14 cellular contexts compared by ENCODE assay signal in genomic region chr12:64695550-64695949, GRCh38.
DNase-seq lines count a peak whose midpoint lies in the region; ATAC-seq and TF ChIP-seq lines count a peak whose summit lies in the region.
"Had no signal": no experiment of that assay in that cellular context is flagged by ENCODE, and none has a peak within 500 bp of the region (broad histone marks: within the 10 kb centered on the region; RNA-seq: fewer than 3 reads in every experiment).

No MANE protein-coding gene starts in this region.

- H3K27ac ChIP-seq in cardiac muscle cell = peak overlapping the region; percentile 61
- H3K27ac ChIP-seq in naive thymus-derived CD4-positive, alpha-beta T cell (ENCODE audit: low read depth, low read length) = peak overlapping the region; percentile 42
- no peak overlapping the region for H3K27ac ChIP-seq in prostate gland
- H3K27ac ChIP-seq: dorsolateral prefrontal cortex, neural progenitor cell had no signal

- DNase-seq in cardiac muscle cell (ENCODE audit: low read depth in 1 of 2, low spot score in 1 of 2) = no peak
- DNase-seq in Right ventricle myocardium superior = no peak
- no peak for DNase-seq in activated CD8-positive, alpha-beta T cell treated with anti-CD3 and anti-CD28 coated beads, Interleukin-2, amount 10 ng/mL, durations not matched to agents 7 days and 5 days
- DNase-seq in naive thymus-derived CD4-positive, alpha-beta T cell = no peak
- no peak for DNase-seq in GM13977 (ENCODE audit: low spot score)
- no peak for DNase-seq in prostate gland (ENCODE audit: low spot score)
- DNase-seq in kidney glomerular epithelial cell (lab: John Stamatoyannopoulos, UW) = no peak
- DNase-seq: activated T-cell treated with anti-CD3 and anti-CD28 coated beads, Interleukin-2, amount 50 U/mL, for 4 hours; DND-41; dorsolateral prefrontal cortex; NCI-H1436; stimulated activated CD4-positive, alpha-beta T cell treated with anti-CD3 and anti-CD28 coated beads, Interleukin-4, amount 100 ng/mL, for 24 hours had no signal

- H3K9me3 ChIP-seq in cardiac muscle cell (ENCODE audit: low read depth) (no peaks in the 10 kb centered on the region), prostate gland (no peaks in the 10 kb centered on the region)
- H3K9me3 ChIP-seq in naive thymus-derived CD4-positive, alpha-beta T cell (ENCODE audit: control insufficient read depth in 2 of 3, low read length in 3 of 3) = no peaks in the 10 kb centered on the region

- H3K27me3 Mint-ChIP-seq in activated CD8-positive, alpha-beta T cell treated with anti-CD3 and anti-CD28 coated beads, Interleukin-2, amount 10 ng/mL, durations not matched to agents 7 days and 5 days (ENCODE audit: low read depth) = no peaks in the 10 kb centered on the region
- H3K27me3 Mint-ChIP-seq in naive thymus-derived CD4-positive, alpha-beta T cell = no peaks in the 10 kb centered on the region

- H3K4me3 ChIP-seq in cardiac muscle cell (no peak overlapping the region), prostate gland (no peak overlapping the region)
- H3K4me3 ChIP-seq in naive thymus-derived CD4-positive, alpha-beta T cell (ENCODE audit: low read length) = no peak overlapping the region
- H3K4me3 ChIP-seq: dorsolateral prefrontal cortex, neural progenitor cell had no signal

- in situ Hi-C loops in GM13977 (cut with MboI; ENCODE audit: low pct_unique_long_range_greater_than_20kb, low sequenced_read_pairs, unreplicated experiment) = no loop called here

- TF ChIP-seq POLR2A in prostate gland (IDR thresholded peaks at IDR 0.05) = no peak

- CTCF ChIA-PET in activated CD8-positive, alpha-beta T cell treated with anti-CD3 and anti-CD28 coated beads, Interleukin-2, amount 10 ng/mL, durations not matched to agents 7 days and 5 days (lab: Charles Lee) = interaction anchor here (1.8 to 6.5 kb wide), 6 partner anchors 12 to 148 kb away, joined by 5 to 113 read pairs (median 70); partner anchors contain the start of gene RASSF3
- CTCF ChIA-PET in naive thymus-derived CD4-positive, alpha-beta T cell (lab: Charles Lee) = interaction anchor here (0.6 to 8.1 kb wide), 10 partner anchors 12 to 147 kb away, joined by 3 to 131 read pairs (median 6); no protein-coding TSS in a partner anchor

- H3K36me3 ChIP-seq in cardiac muscle cell = no peaks in the 10 kb centered on the region
- H3K36me3 ChIP-seq in naive thymus-derived CD4-positive, alpha-beta T cell (ENCODE audit: control insufficient read depth in 2 of 3, insufficient read depth in 3 of 3, low read length in 3 of 3) = peaks cover 13 to 38% (median 31%) of the 10 kb centered on the region in 3 experiments
- H3K36me3 ChIP-seq in prostate gland = no peaks in the 10 kb centered on the region
- H3K36me3 ChIP-seq: neural progenitor cell had no signal

- no peak overlapping the region for H3K4me3 Mint-ChIP-seq in activated CD8-positive, alpha-beta T cell treated with anti-CD3 and anti-CD28 coated beads, Interleukin-2, amount 10 ng/mL, durations not matched to agents 7 days and 5 days
- peak overlapping the region in 8 of 10 donors; percentile 1 to 73 (median 25) for H3K4me3 Mint-ChIP-seq in naive thymus-derived CD4-positive, alpha-beta T cell
- H3K4me3 Mint-ChIP-seq: neural progenitor cell had no signal

- H3K27me3 ChIP-seq in cardiac muscle cell = no peaks in the 10 kb centered on the region
- no peaks in the 10 kb centered on the region for H3K27me3 ChIP-seq in naive thymus-derived CD4-positive, alpha-beta T cell (ENCODE audit: control insufficient read depth in 2 of 2, insufficient read depth in 2 of 2, low read length in 2 of 2)
- H3K27me3 ChIP-seq in prostate gland (replicated peaks; ENCODE audit: insufficient read depth) = no peaks in the 10 kb centered on the region
- H3K27me3 ChIP-seq: dorsolateral prefrontal cortex, neural progenitor cell had no signal

- H3K4me1 Mint-ChIP-seq in activated CD8-positive, alpha-beta T cell treated with anti-CD3 and anti-CD28 coated beads, Interleukin-2, amount 10 ng/mL, durations not matched to agents 7 days and 5 days (ENCODE audit: low read depth) = peaks cover 59% of the 10 kb centered on the region
- peaks cover 53 to 82% (median 76%) of the 10 kb centered on the region in 7 donors for H3K4me1 Mint-ChIP-seq in naive thymus-derived CD4-positive, alpha-beta T cell

- TF ChIP-seq CTCF in cardiac muscle cell (IDR thresholded peaks at IDR 0.05; ENCODE audit: low read depth, low read length) (no peak), GM13977 (IDR thresholded peaks at IDR 0.05; ENCODE audit: extremely low read depth, insufficient read depth, missing control alignments) (no peak), prostate gland (IDR thresholded peaks at IDR 0.05) (no peak)

- POLR2A ChIA-PET in activated CD8-positive, alpha-beta T cell treated with anti-CD3 and anti-CD28 coated beads, Interleukin-2, amount 10 ng/mL, durations not matched to agents 7 days and 5 days (lab: Charles Lee) = no interaction called here
- POLR2A ChIA-PET in naive thymus-derived CD4-positive, alpha-beta T cell (lab: Charles Lee) = interaction anchor here (0.8 to 35.2 kb wide), 4 partner anchors 20 to 146 kb away, joined by 5 to 900 read pairs (median 379); partner anchors contain the start of gene RASSF3

- WGBS in prostate gland = 83% methylated on average over 5 of the region's 5 CpGs

- no peaks in the 10 kb centered on the region for H3K9me3 Mint-ChIP-seq in activated CD8-positive, alpha-beta T cell treated with anti-CD3 and anti-CD28 coated beads, Interleukin-2, amount 10 ng/mL, durations not matched to agents 7 days and 5 days (ENCODE audit: insufficient read depth)
- H3K9me3 Mint-ChIP-seq in naive thymus-derived CD4-positive, alpha-beta T cell = no peaks in the 10 kb centered on the region
- H3K9me3 Mint-ChIP-seq: activated T-cell treated with anti-CD3 and anti-CD28 coated beads, Interleukin-2, amount 50 U/mL, for 4 hours; neural progenitor cell had no signal

- H3K36me3 Mint-ChIP-seq in activated CD8-positive, alpha-beta T cell treated with anti-CD3 and anti-CD28 coated beads, Interleukin-2, amount 10 ng/mL, durations not matched to agents 7 days and 5 days (ENCODE audit: low read depth) = peaks cover 58% of the 10 kb centered on the region
- peaks cover 11 to 45% (median 42%) of the 10 kb centered on the region in 5 donors for H3K36me3 Mint-ChIP-seq in naive thymus-derived CD4-positive, alpha-beta T cell

- H3K4me1 ChIP-seq in cardiac muscle cell (ENCODE audit: low read depth) (peaks cover 21% of the 10 kb centered on the region), prostate gland (replicated peaks) (no peaks in the 10 kb centered on the region)
- peaks cover 13 to 74% of the 10 kb centered on the region in 2 donors for H3K4me1 ChIP-seq in naive thymus-derived CD4-positive, alpha-beta T cell (ENCODE audit: control insufficient read depth in 2 of 2, insufficient read depth in 2 of 2, low read length in 2 of 2)

- intact Hi-C loops in Right ventricle myocardium superior (cut with DNase I) (loop anchor here (2.0 to 5.0 kb wide), 2 partner anchors 83 to 145 kb away; partner anchors contain the start of gene RASSF3), prostate gland (cut with DNase I) (no loop called here)
- intact Hi-C loops in naive thymus-derived CD4-positive, alpha-beta T cell (cut with micrococcal nuclease) = loop anchor here in 1 of 2 donors (2.0 to 5.0 kb wide), 2 partner anchors 17 to 38 kb away; no protein-coding TSS in a partner anchor

- H3K27ac Mint-ChIP-seq in activated CD8-positive, alpha-beta T cell treated with anti-CD3 and anti-CD28 coated beads, Interleukin-2, amount 10 ng/mL, durations not matched to agents 7 days and 5 days = peak overlapping the region; percentile 12
- H3K27ac Mint-ChIP-seq in naive thymus-derived CD4-positive, alpha-beta T cell = peak overlapping the region; percentile 47 to 97 (median 90)
- H3K27ac Mint-ChIP-seq: neural progenitor cell had no signal

- ATAC-seq in Right ventricle myocardium superior (ENCODE audit: poor library complexity) (no peak), GM19467 (IDR thresholded peaks at IDR 0.05; ENCODE audit: unreplicated experiment) (no peak)
- no peak for ATAC-seq in activated CD8-positive, alpha-beta T cell treated with anti-CD3 and anti-CD28 coated beads, Interleukin-2, amount 10 ng/mL, durations not matched to agents 7 days and 5 days
- ATAC-seq in naive thymus-derived CD4-positive, alpha-beta T cell = no peak
- ATAC-seq: activated T-cell treated with anti-CD3 and anti-CD28 coated beads, Interleukin-2, amount 50 U/mL, for 4 hours had no signal

Comparison
In these comparisons a context has a peak if more than half of its experiments do, and no peak if none do; other contexts are left out.
1. H3K27ac ChIP-seq: peak in cardiac muscle cell (single experiment) and naive thymus-derived CD4-positive, alpha-beta T cell (single experiment); none in prostate gland (0 of 2).